ENCODE assay signal across 10 cellular contexts in the genomic region with DNA sequence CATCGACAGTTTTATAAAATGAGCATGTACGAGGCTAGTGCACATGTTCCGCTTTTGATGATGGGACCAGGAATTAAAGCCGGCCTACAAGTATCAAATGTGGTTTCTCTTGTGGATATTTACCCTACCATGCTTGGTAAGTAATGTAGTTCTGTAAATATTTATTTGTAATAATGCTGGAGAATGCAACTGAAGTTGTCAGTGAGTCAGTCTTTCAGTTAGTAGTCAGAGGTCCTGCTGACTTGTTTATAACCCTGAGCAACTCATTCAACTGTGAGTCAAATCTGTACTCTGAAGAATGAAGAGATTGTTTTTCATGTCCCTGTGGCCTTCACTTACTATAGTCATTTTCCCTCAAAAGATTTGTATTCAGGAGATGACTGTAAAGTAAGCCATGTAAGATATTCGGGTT. TPM values are rescaled to one million over a fixed set of nuclear protein-coding genes. Genes with fewer than 3 reads are reported as not detected.
DNase-seq lines count a peak whose midpoint lies in the region; ATAC-seq and TF ChIP-seq lines count a peak whose summit lies in the region.
"Had no signal": no experiment of that assay in that cellular context is flagged by ENCODE, and none has a peak within 500 bp of the region (broad histone marks: within the 10 kb centered on the region; RNA-seq: fewer than 3 reads in every experiment).

No MANE protein-coding gene starts in this region.

- no peaks in the 10 kb centered on the region for H3K27me3 ChIP-seq in vagina
- no peaks in the 10 kb centered on the region for H3K27me3 ChIP-seq in neural progenitor cell
- H3K27me3 ChIP-seq in prostate gland (replicated peaks; ENCODE audit: insufficient read depth), result no peaks in the 10 kb centered on the region

- H3K9me3 ChIP-seq in mesodermal cell (ENCODE audit: control insufficient read depth, low read length) (no peaks in the 10 kb centered on the region), vagina (no peaks in the 10 kb centered on the region), neural progenitor cell (ENCODE audit: low read depth) (no peaks in the 10 kb centered on the region), prostate gland (no peaks in the 10 kb centered on the region)

- H3K4me3 ChIP-seq in mesodermal cell (ENCODE audit: extremely low read depth, insufficient read depth, low read length, poor library complexity, severe bottlenecking), result no peak overlapping the region
- H3K4me3 ChIP-seq in vagina, result no peak overlapping the region
- no peak overlapping the region for H3K4me3 ChIP-seq in neural progenitor cell
- no peak overlapping the region for H3K4me3 ChIP-seq in prostate gland

- H3K4me1 ChIP-seq in mesodermal cell (ENCODE audit: control insufficient read depth, insufficient read depth, low read length, poor library complexity, severe bottlenecking) (peaks cover 15% of the 10 kb centered on the region), vagina (no peaks in the 10 kb centered on the region), neural progenitor cell (no peaks in the 10 kb centered on the region), prostate gland (replicated peaks) (no peaks in the 10 kb centered on the region)

- no peak overlapping the region for H3K9ac ChIP-seq in neural progenitor cell

- H2AFZ ChIP-seq in neural progenitor cell (replicated peaks), result no peak overlapping the region

- TF ChIP-seq POLR2A in vagina (IDR thresholded peaks at IDR 0.05) (no peak), prostate gland (IDR thresholded peaks at IDR 0.05) (no peak)

- no peaks in the 10 kb centered on the region for H3K9me3 Mint-ChIP-seq in neural progenitor cell

- WGBS in mesodermal cell (ENCODE audit: insufficient coverage in 2 of 2), 2 experiments, result 90 to 97% methylated on average over 3 to 4 of the region's 5 CpGs
- WGBS in prostate gland, result 93% methylated on average over 5 of the region's 5 CpGs

- H3K4me3 Mint-ChIP-seq in neural progenitor cell, result no peak overlapping the region

- no peaks in the 10 kb centered on the region for H3K4me1 Mint-ChIP-seq in neural progenitor cell

- H3K4me2 ChIP-seq in neural progenitor cell, result no peak overlapping the region

- H3K36me3 Mint-ChIP-seq in neural progenitor cell, result peaks cover 2% of the 10 kb centered on the region

- H3K27ac Mint-ChIP-seq in neural progenitor cell, result no peak overlapping the region

- no peaks in the 10 kb centered on the region for H4K20me1 ChIP-seq in neural progenitor cell (ENCODE audit: low read depth)

- TF ChIP-seq CTCF in RWPE1 (conservative IDR thresholded peaks at IDR 0.05; ENCODE audit: low read depth) (no peak), vagina (IDR thresholded peaks at IDR 0.05) (no peak), neural progenitor cell (IDR thresholded peaks at IDR 0.05) (no peak), prostate gland (IDR thresholded peaks at IDR 0.05) (no peak)

- CTCF ChIA-PET in RWPE1 (lab: Yijun Ruan, JAX), result interaction anchor here (0.7 kb wide), 1 partner anchor 10 kb away, joined by 3 read pairs; no protein-coding TSS in a partner anchor

- no peaks in the 10 kb centered on the region for H3F3A ChIP-seq in neural progenitor cell (ENCODE audit: low read depth)

- no peaks in the 10 kb centered on the region for H3K27me3 Mint-ChIP-seq in neural progenitor cell (ENCODE audit: insufficient read depth, low read depth)

- POLR2A ChIA-PET in RWPE1 (lab: Yijun Ruan, JAX; ENCODE audit: low non-redundant PET), result no interaction called here

- H3K36me3 ChIP-seq in mesodermal cell (ENCODE audit: control insufficient read depth, insufficient read depth, low read length) (no peaks in the 10 kb centered on the region), vagina (peaks cover 0 to 5% of the 10 kb centered on the region in 2 donors), neural progenitor cell (no peaks in the 10 kb centered on the region), prostate gland (no peaks in the 10 kb centered on the region)

- intact Hi-C loops in vagina (cut with DNase I) (no loop called here), prostate gland (cut with DNase I) (no loop called here)

- H3K27ac ChIP-seq in RWPE1, result no peak overlapping the region
- peak overlapping the region; percentile 68 for H3K27ac ChIP-seq in mesodermal cell (ENCODE audit: low read depth, low read length, severe bottlenecking)
- no peak overlapping the region for H3K27ac ChIP-seq in vagina
- H3K27ac ChIP-seq in neural progenitor cell, result no peak overlapping the region
- H3K27ac ChIP-seq in prostate gland, result no peak overlapping the region
- H3K27ac ChIP-seq: HL-60 had no signal

- H3K79me2 ChIP-seq in neural progenitor cell (ENCODE audit: low read depth), result no peaks in the 10 kb centered on the region

- ATAC-seq in GM18519 (IDR thresholded peaks at IDR 0.05; ENCODE audit: low FRiP score, unreplicated experiment) (peak; percentile 83), HG02610 (IDR thresholded peaks at IDR 0.05; ENCODE audit: unreplicated experiment) (peak; percentile 98)

- peak; percentile 44 for DNase-seq in RWPE1 (ENCODE audit: low spot score)
- DNase-seq in NK-92 treated with Interleukin-12 subunit alpha and Interleukin-12 subunit beta, amount 100 ng/mL, for 24 hours (lab: John Stamatoyannopoulos, UW), result no peak
- no peak for DNase-seq in vagina (ENCODE audit: extremely low spot score in 2 of 2)
- DNase-seq in neural progenitor cell (ENCODE audit: low spot score), result no peak
- DNase-seq in prostate gland (ENCODE audit: low spot score), result no peak
- DNase-seq: head of caudate nucleus had no signal

RNA-seq across cellular contexts. Expression of a gene that starts 28.4 kb away (rescaled TPM):
- polyA plus RNA-seq in mesodermal cell (2013, experiment 1 of 2), result not detected
- polyA plus RNA-seq in mesodermal cell (2013, experiment 2 of 2), result not detected
- total RNA-seq in vagina (1.7 TPM), neural progenitor cell (ENCODE audit: low replicate concordance) (0.12 TPM in 1 of 2 replicates, not detected in the other), prostate gland (1 to 10 TPM in 1 of 2 donors, under 1 TPM in 1; 0.51 to 3.0 TPM)

RNA-seq across cellular contexts. Expression of a gene that starts 36.6 kb away (rescaled TPM):
- 14.7 TPM for polyA plus RNA-seq in mesodermal cell (2013, experiment 1 of 2)
- 17.5 TPM for polyA plus RNA-seq in mesodermal cell (2013, experiment 2 of 2)
- total RNA-seq in vagina (9.1 TPM), neural progenitor cell (ENCODE audit: low replicate concordance) (13.9 and 21.3 TPM in 2 replicates), prostate gland (10 to 100 TPM in 1 of 2 donors, 1 to 10 TPM in 1; 7.3 to 23.3 TPM)

RNA-seq across cellular contexts. Expression of a gene that starts 36.7 kb away (rescaled TPM):
- polyA plus RNA-seq in mesodermal cell (2013, experiment 1 of 2), result 62.6 TPM
- 72.1 TPM for polyA plus RNA-seq in mesodermal cell (2013, experiment 2 of 2)
- 59.7 TPM for total RNA-seq in vagina
- total RNA-seq in neural progenitor cell (ENCODE audit: low replicate concordance), result 101 and 132 TPM in 2 replicates
- 10 to 100 TPM; 44.9 to 73.9 TPM for total RNA-seq in prostate gland

RNA-seq across cellular contexts. Expression of a gene that starts 55.1 kb away (rescaled TPM):
- 0.66 TPM for polyA plus RNA-seq in mesodermal cell (2013, experiment 1 of 2)
- polyA plus RNA-seq in mesodermal cell (2013, experiment 2 of 2), result 1.4 TPM
- total RNA-seq in vagina, result 1.2 TPM
- total RNA-seq in neural progenitor cell (ENCODE audit: low replicate concordance), result 3.6 and 4.4 TPM in 2 replicates
- 10 to 100 TPM in 1 of 2 donors, 1 to 10 TPM in 1; 4.0 to 14.8 TPM for total RNA-seq in prostate gland
